Comparison of ENCODE assay signal across 8 cellular contexts in genomic region chr9:121200346-121200745, GRCh38. TPM values are rescaled to one million over a fixed set of nuclear protein-coding genes. Genes with fewer than 3 reads are reported as not detected.
DNase-seq lines count a peak whose midpoint lies in the region; ATAC-seq and TF ChIP-seq lines count a peak whose summit lies in the region.

No MANE protein-coding gene starts in this region.

- H3K4me1 ChIP-seq in GM23338 (ENCODE audit: insufficient read depth) (peaks cover 21% of the 10 kb centered on the region), foreskin keratinocyte (peaks cover 35% of the 10 kb centered on the region), skeletal muscle satellite cell (ENCODE audit: control insufficient read depth, insufficient read depth, low read length) (peaks cover 49% of the 10 kb centered on the region)

- H3K27me3 Mint-ChIP-seq in GM23338 (ENCODE audit: insufficient read depth, low read depth, poor library complexity): peaks cover 7% of the 10 kb centered on the region
- no peaks in the 10 kb centered on the region for H3K27me3 Mint-ChIP-seq in T-cell

- H3K79me2 ChIP-seq in GM23338 (replicated peaks; ENCODE audit: insufficient read depth): peaks cover 56% of the 10 kb centered on the region

- ATAC-seq in GM23338 (no peak), T-cell (replicated peaks in 1 of 4) (no peak), foreskin keratinocyte (no peak), GM19463 (IDR thresholded peaks at IDR 0.05; ENCODE audit: unreplicated experiment) (no peak)

- H3K4me3 ChIP-seq in GM23338 (peak overlapping the region; percentile 83), skeletal muscle satellite cell (ENCODE audit: low read length) (peak overlapping the region; percentile 75)

- H3F3A ChIP-seq in GM23338 (replicated peaks; ENCODE audit: low read depth): no peaks in the 10 kb centered on the region

- H3K9me3 ChIP-seq in skeletal muscle satellite cell (replicated peaks; ENCODE audit: low read length): no peaks in the 10 kb centered on the region

- TF ChIP-seq CTCF in GM23338 (conservative IDR thresholded peaks at IDR 0.05; ENCODE audit: low read depth in 2 of 2) (no peak), foreskin keratinocyte (conservative IDR thresholded peaks at IDR 0.05) (no peak), GM10266 (IDR thresholded peaks at IDR 0.05; ENCODE audit: control insufficient read depth, insufficient read depth, low read depth, missing control alignments) (no peak)

- CTCF ChIA-PET in T-cell (lab: Charles Lee): interaction anchor here in 1 of 2 donors (1.1 kb wide), 3 partner anchors 16 to 31 kb away, joined by 3 to 4 read pairs (median 3); no protein-coding TSS in a partner anchor

- H3K36me3 Mint-ChIP-seq in GM23338 (ENCODE audit: low read depth) (no peaks in the 10 kb centered on the region; the same call in 2 of the 3 replicates), T-cell (peaks cover 3% of the 10 kb centered on the region)

- H3K27ac ChIP-seq in GM23338 (ENCODE audit: low read depth) (no peak overlapping the region), foreskin keratinocyte (peak overlapping the region; percentile 81)

- peaks cover 33% of the 10 kb centered on the region for H4K20me1 ChIP-seq in GM23338 (replicated peaks; ENCODE audit: insufficient read depth)

- H3K27me3 ChIP-seq in GM23338 (ENCODE audit: insufficient read depth) (no peaks in the 10 kb centered on the region), foreskin keratinocyte (no peaks in the 10 kb centered on the region), skeletal muscle satellite cell (ENCODE audit: control insufficient read depth, insufficient read depth, low read length) (no peaks in the 10 kb centered on the region)

- DNase-seq in GM23338 (ENCODE audit: low spot score) (no peak), T-cell (no peak), foreskin keratinocyte (no peak), GM10266 (ENCODE audit: extremely low spot score) (no peak), KG1 (lab: John Stamatoyannopoulos, UW) (no peak), NCI-H69 (lab: John Stamatoyannopoulos, UW) (no peak)

- POLR2A ChIA-PET in T-cell (lab: Charles Lee): interaction anchor here (0.5 to 2.0 kb wide), 4 partner anchors 12 to 619 kb away, joined by 3 to 9 read pairs (median 6); no protein-coding TSS in a partner anchor

- no peaks in the 10 kb centered on the region; the same call in 2 of the 3 replicates for H3K9me3 Mint-ChIP-seq in GM23338
- H3K9me3 Mint-ChIP-seq in T-cell: no peaks in the 10 kb centered on the region

- H3K4me3 Mint-ChIP-seq in GM23338: peak overlapping the region; percentile 93
- peak overlapping the region; percentile 88 to 95 (median 94) for H3K4me3 Mint-ChIP-seq in T-cell

- peak overlapping the region; percentile 27; the same call in 1 of the 2 replicates for H3K27ac Mint-ChIP-seq in GM23338
- peak overlapping the region; percentile 89 to 90 for H3K27ac Mint-ChIP-seq in T-cell

- no peak overlapping the region for H2AFZ ChIP-seq in GM23338

- no peaks in the 10 kb centered on the region for H3K9me2 ChIP-seq in GM23338 (ENCODE audit: insufficient read depth)

- H3K4me1 Mint-ChIP-seq in GM23338 (peaks cover 26% of the 10 kb centered on the region), T-cell (peaks cover 56 to 63% (median 61%) of the 10 kb centered on the region in 3 donors)

- H3K4me2 ChIP-seq in GM23338 (peak overlapping the region; percentile 83), skeletal muscle satellite cell (ENCODE audit: low read length) (peak overlapping the region; percentile 93)

- H3K36me3 ChIP-seq in GM23338 (ENCODE audit: insufficient read depth): no peaks in the 10 kb centered on the region
- H3K36me3 ChIP-seq in skeletal muscle satellite cell (ENCODE audit: insufficient read depth, low read length): no peaks in the 10 kb centered on the region

- peak overlapping the region; percentile 92 for H3K9ac ChIP-seq in skeletal muscle satellite cell (ENCODE audit: low read depth, low read length)

TF ChIP-seq in GM23338, 12 proteins besides CTCF, POLR2A, EP300 and RAD21 (continues in another document):
- TF ChIP-seq ZNF114 (CRISPR knock-in tag; IDR thresholded peaks at IDR 0.05): no peak
- no peak for TF ChIP-seq ETS1 (IDR thresholded peaks at IDR 0.05)
- no peak for TF ChIP-seq ZNF462 (CRISPR knock-in tag; IDR thresholded peaks at IDR 0.05)

RNA-seq across cellular contexts. Expression of gene RAB14, which starts 1.3 kb away (rescaled TPM):
- total RNA-seq in GM23338 (2014; rRNA removed; shearing (Covaris generic)): 29.7 and 31.0 TPM in 2 replicates
- polyA plus RNA-seq in GM23338 (2016; fragmentation: Nextera tagmentation; extraction: Ambion mirVana): 21.1 and 22.8 TPM in 2 replicates
- total RNA-seq in T-cell: 10 to 100 TPM; 42.4 to 56.6 (median 50.5) TPM
- 45.1 and 46.3 TPM in 2 replicates for total RNA-seq in foreskin keratinocyte
- polyA plus RNA-seq in foreskin keratinocyte: 24.9 and 29.1 TPM in 2 replicates
- total RNA-seq in skeletal muscle satellite cell (2012; rRNA removed): 27.4 and 29.9 TPM in 2 replicates
